In the genomic region with DNA sequence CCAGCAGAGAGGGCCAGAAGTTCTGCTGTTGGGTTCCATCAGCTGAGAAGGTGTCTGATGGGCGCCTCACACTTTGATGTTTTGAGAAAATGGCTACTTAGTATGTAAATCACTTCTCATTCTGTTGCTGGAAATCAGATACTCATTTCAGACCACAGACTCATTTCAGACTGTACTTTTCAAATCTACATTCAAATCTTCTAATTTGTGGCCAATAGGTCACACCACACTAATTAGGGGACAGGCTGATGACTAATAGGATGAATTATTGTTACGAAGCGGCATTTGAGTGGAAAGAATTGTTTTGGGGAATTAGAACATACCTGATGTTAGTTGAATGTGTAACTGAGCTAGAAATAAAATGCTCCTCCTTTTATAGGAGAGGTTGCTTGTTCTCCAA, we compare ENCODE assay signal across 19 cellular contexts. TPM values are rescaled to one million over a fixed set of nuclear protein-coding genes. Genes with fewer than 3 reads are reported as not detected.
A peak's percentile ranks its signal among the peaks of the same experiment; 100 is the strongest.
DNase-seq lines count a peak whose midpoint lies in the region; ATAC-seq and TF ChIP-seq lines count a peak whose summit lies in the region.
"Had no signal": no experiment of that assay in that cellular context is flagged by ENCODE, and none has a peak within 500 bp of the region (broad histone marks: within the 10 kb centered on the region; RNA-seq: fewer than 3 reads in every experiment).

No MANE protein-coding gene starts in this region.

- peaks cover 51% of the 10 kb centered on the region for H3K36me3 Mint-ChIP-seq in HFFc6 (ENCODE audit: low read depth)

- no peak for TF ChIP-seq CTCF in HFFc6 (IDR thresholded peaks at IDR 0.05)

- ATAC-seq in HG02884 (IDR thresholded peaks at IDR 0.05; ENCODE audit: unreplicated experiment): peak; percentile 39
- ATAC-seq in GM21786 (IDR thresholded peaks at IDR 0.05; ENCODE audit: unreplicated experiment): no peak
- ATAC-seq: GM23338, HepG2 had no signal

- no peak overlapping the region for H4K8ac ChIP-seq in mesenchymal stem cell (ENCODE audit: low read length)
- H4K8ac ChIP-seq in mesendoderm (ENCODE audit: low read depth, low read length): no peak overlapping the region

- H2AK5ac ChIP-seq in mesenchymal stem cell (ENCODE audit: low read length, severe bottlenecking) (no peak overlapping the region), mesendoderm (ENCODE audit: low read length) (no peak overlapping the region)

- 98% methylated on average over 2 of the region's 3 CpGs for WGBS in mesenchymal stem cell
- no CpG with 5 or more reads among the region's 3 CpGs for WGBS in mesendoderm (ENCODE audit: extremely low coverage, insufficient coverage, low lambda C conversion rate)

- no peak overlapping the region for H3K4me2 ChIP-seq in mesenchymal stem cell (ENCODE audit: low read length, poor library complexity, severe bottlenecking)
- H3K4me2 ChIP-seq in mesendoderm (ENCODE audit: low read length): no peak overlapping the region
- H3K4me2 ChIP-seq: GM23338 had no signal

- H3K79me1 ChIP-seq in mesenchymal stem cell (replicated peaks; ENCODE audit: low read length, poor library complexity, severe bottlenecking): peaks cover 29% of the 10 kb centered on the region
- peaks cover 7% of the 10 kb centered on the region for H3K79me1 ChIP-seq in mesendoderm (ENCODE audit: low read length)

- H3K4ac ChIP-seq in mesenchymal stem cell (ENCODE audit: low read depth in 1 of 2, low read length in 2 of 2) (no peak overlapping the region), mesendoderm (ENCODE audit: low read depth, low read length) (no peak overlapping the region)

- peaks cover 61% of the 10 kb centered on the region for H3K4me1 Mint-ChIP-seq in HFFc6 (ENCODE audit: low read depth)

- no peak overlapping the region for H3K4me3 Mint-ChIP-seq in HFFc6
- H3K4me3 Mint-ChIP-seq: CD4-positive, alpha-beta T cell; GM23338; IgD-negative memory B cell had no signal

- H3K56ac ChIP-seq in mesendoderm (ENCODE audit: low read length): no peak overlapping the region

- H2BK120ac ChIP-seq in mesenchymal stem cell (ENCODE audit: low read depth, low read length): no peak overlapping the region
- no peak overlapping the region for H2BK120ac ChIP-seq in mesendoderm (ENCODE audit: low read depth, low read length)

- H3K4me1 ChIP-seq in mesenchymal stem cell (ENCODE audit: control insufficient read depth, insufficient read depth, low read depth, low read length): peaks cover 13% of the 10 kb centered on the region
- H3K4me1 ChIP-seq in mesendoderm (ENCODE audit: control insufficient read depth, low read depth, low read length): no peaks in the 10 kb centered on the region
- H3K4me1 ChIP-seq: Caco-2 had no signal

- no peak overlapping the region for H4K91ac ChIP-seq in mesenchymal stem cell (ENCODE audit: low read length)

- H3K27ac Mint-ChIP-seq in HFFc6: peak overlapping the region; percentile 35; the same call in 1 of the 2 replicates
- H3K27ac Mint-ChIP-seq: CD4-positive, alpha-beta T cell; GM23338; IgD-negative memory B cell had no signal

- H3K23ac ChIP-seq in mesenchymal stem cell (ENCODE audit: low read length in 2 of 2) (no peak overlapping the region), mesendoderm (ENCODE audit: low read length) (no peak overlapping the region)

- peaks cover 28% of the 10 kb centered on the region for H3K79me2 ChIP-seq in mesendoderm (ENCODE audit: control insufficient read depth, insufficient read depth, low read length)

- no peaks in the 10 kb centered on the region; the same call in none of the 2 replicates for H3K27me3 Mint-ChIP-seq in HFFc6 (ENCODE audit: insufficient read depth)
- H3K27me3 Mint-ChIP-seq: CD4-positive, alpha-beta T cell; IgD-negative memory B cell had no signal

- H2BK5ac ChIP-seq in mesenchymal stem cell (ENCODE audit: low read depth, low read length, poor library complexity, severe bottlenecking): no peak overlapping the region
- H2BK5ac ChIP-seq in mesendoderm (ENCODE audit: low read length): no peak overlapping the region

- H3K27me3 ChIP-seq in mesenchymal stem cell (ENCODE audit: control insufficient read depth in 1 of 2, insufficient read depth in 1 of 2, low read length in 2 of 2) (no peaks in the 10 kb centered on the region), mesendoderm (ENCODE audit: insufficient read depth, low read length, poor library complexity) (no peaks in the 10 kb centered on the region)

- H3K36me3 ChIP-seq in mesenchymal stem cell (ENCODE audit: control insufficient read depth in 1 of 2, insufficient read depth in 2 of 2, low read depth in 1 of 2, low read length in 2 of 2): peaks cover 29 to 59% of the 10 kb centered on the region in 2 experiments
- peaks cover 8% of the 10 kb centered on the region for H3K36me3 ChIP-seq in mesendoderm (ENCODE audit: control insufficient read depth, insufficient read depth, low read length)

- H2BK15ac ChIP-seq in mesenchymal stem cell (ENCODE audit: low read depth, poor library complexity, severe bottlenecking) (no peak overlapping the region), mesendoderm (replicated peaks; ENCODE audit: low read depth) (no peak overlapping the region)

- H3K14ac ChIP-seq in mesenchymal stem cell (ENCODE audit: low read length in 2 of 2): no peak overlapping the region

- no peak overlapping the region for H3K27ac ChIP-seq in mesenchymal stem cell (ENCODE audit: low read length, poor library complexity, severe bottlenecking)
- no peak overlapping the region for H3K27ac ChIP-seq in mesendoderm (ENCODE audit: low read depth, low read length)
- H3K27ac ChIP-seq: C4-2B had no signal

- no peaks in the 10 kb centered on the region for H3K9me3 Mint-ChIP-seq in HFFc6
- H3K9me3 Mint-ChIP-seq: CD4-positive, alpha-beta T cell; IgD-negative memory B cell had no signal

- H2BK12ac ChIP-seq in mesenchymal stem cell (ENCODE audit: low read length in 2 of 2): no peak overlapping the region

- H3K9ac ChIP-seq in mesenchymal stem cell (ENCODE audit: low read length): peak overlapping the region; percentile 64
- H3K9ac ChIP-seq in mesendoderm (ENCODE audit: low read length): no peak overlapping the region

- no peak overlapping the region for H4K5ac ChIP-seq in mesendoderm (ENCODE audit: low read length)

- H3K9me3 ChIP-seq in mesenchymal stem cell (ENCODE audit: control insufficient read depth, low read length): no peaks in the 10 kb centered on the region
- H3K9me3 ChIP-seq: Caco-2 had no signal

- H3K4me3 ChIP-seq in mesenchymal stem cell (ENCODE audit: insufficient read depth in 1 of 2, low read depth in 1 of 2, low read length in 2 of 2) (no peak overlapping the region), mesendoderm (ENCODE audit: low read length) (no peak overlapping the region)
- H3K4me3 ChIP-seq: GM23338 had no signal

- H2AFZ ChIP-seq in mesenchymal stem cell (ENCODE audit: low read depth, low read length): no peak overlapping the region
- H2AFZ ChIP-seq: GM23338 had no signal

- H3K18ac ChIP-seq in mesenchymal stem cell (ENCODE audit: low read depth in 1 of 2, low read length in 2 of 2) (no peak overlapping the region), mesendoderm (ENCODE audit: low read length) (no peak overlapping the region)

- DNase-seq in HFFc6 (no peak), mesenchymal stem cell (no peak), mesendoderm (no peak), DMS 273 treated with DMSO at 0.1 percent for 48 hours (lab: John Stamatoyannopoulos, UW) (no peak)
- DNase-seq: AML-193; Caco-2; CD4-positive, alpha-beta T cell; DMS153; DMS79; GF-D8; HCEC 1CT; KBM-7 had no signal

RNA-seq across cellular contexts. Expression of a gene that starts 13.2 kb away (rescaled TPM):
- 10 to 100 TPM; 40.7 to 65.2 (median 52.0) TPM for total RNA-seq in HFFc6 (2021; fragmentation: NEBNext Ultra II Directional; extraction: Animal tissue kit (Norgen Biotek cat#: 25700))
- polyA plus RNA-seq in mesenchymal stem cell (2013, experiment 1 of 2): 14.2 TPM
- 14.5 TPM for polyA plus RNA-seq in mesenchymal stem cell (2013, experiment 2 of 2)
- 48.3 TPM for polyA plus RNA-seq in mesendoderm (2013, experiment 1 of 2)
- 51.0 TPM for polyA plus RNA-seq in mesendoderm (2013, experiment 2 of 2)
- total RNA-seq: Daoy had no signal
